In genomic region chr9:122463828-122464632, GRCh38 we compare ENCODE assay signal across 8 cellular contexts. TPM values are rescaled to one million over a fixed set of nuclear protein-coding genes. Genes with fewer than 3 reads are reported as not detected.
DNase-seq lines count a peak whose midpoint lies in the region; ATAC-seq, FAIRE-seq and TF ChIP-seq lines count a peak whose summit lies in the region.

No MANE protein-coding gene starts in this region.

- no peaks in the 10 kb centered on the region for H4K20me1 ChIP-seq in keratinocyte (ENCODE audit: control insufficient read depth, extremely low read depth, insufficient read depth, low read length)

- no peaks in the 10 kb centered on the region for H3K36me3 ChIP-seq in keratinocyte (ENCODE audit: control insufficient read depth in 2 of 2, extremely low read depth in 1 of 2, insufficient read depth in 2 of 2, low read length in 2 of 2)

- no peaks in the 10 kb centered on the region for H3K9me1 ChIP-seq in keratinocyte (ENCODE audit: control insufficient read depth, extremely low read depth, insufficient read depth, low read length)

- peak overlapping the region in 1 of 3 experiments; percentile 61 for H3K4me3 ChIP-seq in keratinocyte (ENCODE audit: control insufficient read depth in 2 of 3, extremely low read depth in 1 of 3, insufficient read depth in 2 of 3, low read depth in 1 of 3, low read length in 3 of 3)

- H3K27me3 Mint-ChIP-seq in activated CD4-positive, alpha-beta memory T cell treated with anti-CD3 and anti-CD28 coated beads, Interleukin-2, amount 10 ng/mL, durations not matched to agents 7 days and 5 days = peaks cover 44% of the 10 kb centered on the region

- dilution Hi-C loops in keratinocyte (cut with MboI; ENCODE audit: extremely low pct_ligation_motif_present, low sequenced_read_pairs) = loop anchor here (25.0 kb wide), 1 partner anchor 348 kb away; the partner anchor contains the start of gene OR1K1

- peak overlapping the region; percentile 81 for H3K4me3 Mint-ChIP-seq in activated CD4-positive, alpha-beta memory T cell treated with anti-CD3 and anti-CD28 coated beads, Interleukin-2, amount 10 ng/mL, durations not matched to agents 7 days and 5 days

- no peaks in the 10 kb centered on the region for H3K27me3 ChIP-seq in keratinocyte (ENCODE audit: control insufficient read depth, extremely low read depth, insufficient read depth, low read length)

- peaks cover 3% of the 10 kb centered on the region for H3K4me1 ChIP-seq in keratinocyte (ENCODE audit: control insufficient read depth, extremely low read depth, insufficient read depth, low read length)

- H3K9ac ChIP-seq in keratinocyte (ENCODE audit: control insufficient read depth, extremely low read depth, insufficient read depth, low read length) = no peak overlapping the region

- no peaks in the 10 kb centered on the region for H3K9me3 Mint-ChIP-seq in activated CD4-positive, alpha-beta memory T cell treated with anti-CD3 and anti-CD28 coated beads, Interleukin-2, amount 10 ng/mL, durations not matched to agents 7 days and 5 days

- peak; percentile 11 for ATAC-seq in GM21576 (IDR thresholded peaks at IDR 0.05; ENCODE audit: unreplicated experiment)
- ATAC-seq in HG03280 (IDR thresholded peaks at IDR 0.05; ENCODE audit: unreplicated experiment) = no peak
- no peak for ATAC-seq in sciatic nerve

- peaks cover 16% of the 10 kb centered on the region for H3K4me1 Mint-ChIP-seq in activated CD4-positive, alpha-beta memory T cell treated with anti-CD3 and anti-CD28 coated beads, Interleukin-2, amount 10 ng/mL, durations not matched to agents 7 days and 5 days

- H3K27ac ChIP-seq in keratinocyte (ENCODE audit: control insufficient read depth, insufficient read depth, low read length) = no peak overlapping the region

- DNase-seq in DMS53 treated with DMSO at 0.1 percent for 48 hours (lab: John Stamatoyannopoulos, UW; ENCODE audit: unreplicated experiment) (peak; percentile 53), NCI-H2029 treated with DMSO at 0.1 percent for 48 hours (lab: John Stamatoyannopoulos, UW) (peak; percentile 70), keratinocyte (ENCODE audit: low read depth, low spot score) (no peak), occipital lobe (lab: John Stamatoyannopoulos, UW) (no peak), sciatic nerve (ENCODE audit: low spot score) (no peak)
- peak; percentile 29 for DNase-seq in activated CD4-positive, alpha-beta memory T cell treated with anti-CD3 and anti-CD28 coated beads, Interleukin-2, amount 10 ng/mL, durations not matched to agents 7 days and 5 days

- peak overlapping the region; percentile 82 for H3K4me2 ChIP-seq in keratinocyte (ENCODE audit: control insufficient read depth, extremely low read depth, insufficient read depth, low read depth, low read length)

- H3K79me2 ChIP-seq in keratinocyte (ENCODE audit: control insufficient read depth, insufficient read depth, low read length) = no peaks in the 10 kb centered on the region

- POLR2A ChIA-PET in activated CD4-positive, alpha-beta memory T cell treated with anti-CD3 and anti-CD28 coated beads, Interleukin-2, amount 10 ng/mL, durations not matched to agents 7 days and 5 days (lab: Charles Lee) = interaction anchor here (1.0 kb wide), 2 partner anchors 343 to 364 kb away, joined by 4 to 5 read pairs; no protein-coding TSS in a partner anchor

- no peaks in the 10 kb centered on the region for H3K9me3 ChIP-seq in keratinocyte (ENCODE audit: control insufficient read depth, low read depth, low read length)

- peak overlapping the region; percentile 58 for H2AFZ ChIP-seq in keratinocyte (ENCODE audit: control insufficient read depth, low read length)

- H3K27ac Mint-ChIP-seq in activated CD4-positive, alpha-beta memory T cell treated with anti-CD3 and anti-CD28 coated beads, Interleukin-2, amount 10 ng/mL, durations not matched to agents 7 days and 5 days = peak overlapping the region; percentile 73

- CTCF ChIA-PET in activated CD4-positive, alpha-beta memory T cell treated with anti-CD3 and anti-CD28 coated beads, Interleukin-2, amount 10 ng/mL, durations not matched to agents 7 days and 5 days (lab: Charles Lee) = interaction anchor here (0.7 to 3.7 kb wide), 11 partner anchors 8 to 886 kb away, joined by 3 to 32 read pairs (median 4); no protein-coding TSS in a partner anchor

- peak in 2 of 3 experiments; percentile 8 to 18 for TF ChIP-seq CTCF in keratinocyte (optimal IDR thresholded peaks at IDR 0.05 in 1 of 3, IDR thresholded peaks at IDR 0.05 in 1 of 3, conservative IDR thresholded peaks at IDR 0.05 in 1 of 3; ENCODE audit: extremely low read depth in 1 of 3, insufficient read depth in 2 of 3, low read length in 3 of 3)

- no peaks in the 10 kb centered on the region for H3K36me3 Mint-ChIP-seq in activated CD4-positive, alpha-beta memory T cell treated with anti-CD3 and anti-CD28 coated beads, Interleukin-2, amount 10 ng/mL, durations not matched to agents 7 days and 5 days (ENCODE audit: low read depth)

- no peak for FAIRE-seq in keratinocyte (lab: Jason Lieb, UNC)

- intact Hi-C loops in sciatic nerve (cut with DNase I) = no loop called here

RNA-seq across cellular contexts. Expression of gene OR1J1, which starts 13.7 kb away (rescaled TPM):
- total RNA-seq in activated CD4-positive, alpha-beta memory T cell treated with anti-CD3 and anti-CD28 coated beads, Interleukin-2, amount 10 ng/mL, durations not matched to agents 7 days and 5 days = not detected
- not detected in 3 replicates for polyA plus RNA-seq in keratinocyte
- not detected for polyA plus RNA-seq in keratinocyte (2011; ENCODE audit: low read depth)
- polyA plus RNA-seq in keratinocyte (2011; cell fraction: cytosol; rRNA removed) = not detected in 2 replicates
- polyA plus RNA-seq in keratinocyte (2011; cell fraction: nucleus; rRNA removed) = not detected in 2 replicates
- polyA plus RNA-seq in keratinocyte (2012; ENCODE audit: low replicate concordance) = not detected in 2 replicates
- not detected in 3 replicates for polyA minus RNA-seq in keratinocyte
- not detected for polyA minus RNA-seq in keratinocyte (2011; cell fraction: cytosol; rRNA and poly(A)+ RNA removed)
- not detected in 2 replicates for polyA minus RNA-seq in keratinocyte (2011; cell fraction: nucleus; rRNA and poly(A)+ RNA removed)
- total RNA-seq in occipital lobe (not detected), sciatic nerve (not detected)

RNA-seq across cellular contexts. Expression of gene OR1J2, which starts 46.6 kb away (rescaled TPM):
- not detected for total RNA-seq in activated CD4-positive, alpha-beta memory T cell treated with anti-CD3 and anti-CD28 coated beads, Interleukin-2, amount 10 ng/mL, durations not matched to agents 7 days and 5 days
- not detected in 3 replicates for polyA plus RNA-seq in keratinocyte
- polyA plus RNA-seq in keratinocyte (2011; ENCODE audit: low read depth) = not detected
- polyA plus RNA-seq in keratinocyte (2011; cell fraction: cytosol; rRNA removed) = not detected in 2 replicates
- not detected in 2 replicates for polyA plus RNA-seq in keratinocyte (2011; cell fraction: nucleus; rRNA removed)
- polyA plus RNA-seq in keratinocyte (2012; ENCODE audit: low replicate concordance) = not detected in 2 replicates
- polyA minus RNA-seq in keratinocyte = not detected in 3 replicates
- polyA minus RNA-seq in keratinocyte (2011; cell fraction: cytosol; rRNA and poly(A)+ RNA removed) = not detected
- not detected in 2 replicates for polyA minus RNA-seq in keratinocyte (2011; cell fraction: nucleus; rRNA and poly(A)+ RNA removed)
- total RNA-seq in occipital lobe (not detected), sciatic nerve (not detected)

RNA-seq across cellular contexts. Expression of gene OR1J4, which starts 54.9 kb away (rescaled TPM):
- not detected for total RNA-seq in activated CD4-positive, alpha-beta memory T cell treated with anti-CD3 and anti-CD28 coated beads, Interleukin-2, amount 10 ng/mL, durations not matched to agents 7 days and 5 days
- not detected in 3 replicates for polyA plus RNA-seq in keratinocyte
- polyA plus RNA-seq in keratinocyte (2011; ENCODE audit: low read depth) = not detected
- not detected in 2 replicates for polyA plus RNA-seq in keratinocyte (2011; cell fraction: cytosol; rRNA removed)
- not detected in 2 replicates for polyA plus RNA-seq in keratinocyte (2011; cell fraction: nucleus; rRNA removed)
- polyA plus RNA-seq in keratinocyte (2012; ENCODE audit: low replicate concordance) = not detected in 2 replicates
- polyA minus RNA-seq in keratinocyte = not detected in 3 replicates
- not detected for polyA minus RNA-seq in keratinocyte (2011; cell fraction: cytosol; rRNA and poly(A)+ RNA removed)
- polyA minus RNA-seq in keratinocyte (2011; cell fraction: nucleus; rRNA and poly(A)+ RNA removed) = not detected in 2 replicates
- total RNA-seq in occipital lobe (not detected), sciatic nerve (not detected)

Comparison
In these comparisons a context has a peak if more than half of its experiments do, and no peak if none do; other contexts are left out.
1. DNase-seq: peak in DMS53 treated with DMSO at 0.1 percent for 48 hours (single experiment), NCI-H2029 treated with DMSO at 0.1 percent for 48 hours (single experiment) and activated CD4-positive, alpha-beta memory T cell treated with anti-CD3 and anti-CD28 coated beads, Interleukin-2, amount 10 ng/mL, durations not matched to agents 7 days and 5 days (single experiment); none in keratinocyte (single experiment), occipital lobe (single experiment) and sciatic nerve (single experiment).